In genomic region chr13:45196622-45197021, GRCh38 we compare ENCODE assay signal across 13 cellular contexts. TPM values are rescaled to one million over a fixed set of nuclear protein-coding genes. Genes with fewer than 3 reads are reported as not detected.
DNase-seq lines count a peak whose midpoint lies in the region; ATAC-seq and TF ChIP-seq lines count a peak whose summit lies in the region.
"Had no signal": no experiment of that assay in that cellular context is flagged by ENCODE, and none has a peak within 500 bp of the region (broad histone marks: within the 10 kb centered on the region; RNA-seq: fewer than 3 reads in every experiment).

No MANE protein-coding gene starts in this region.

- H3K9me3 Mint-ChIP-seq in activated naive CD8-positive, alpha-beta T cell treated with anti-CD3 and anti-CD28 coated beads, Interleukin-2, amount 50 U/mL, for 24 hours: no peaks in the 10 kb centered on the region
- H3K9me3 Mint-ChIP-seq in activated naive CD8-positive, alpha-beta T cell treated with anti-CD3 and anti-CD28 coated beads for 36 hours: no peaks in the 10 kb centered on the region

- no peak overlapping the region for H3K9ac ChIP-seq in smooth muscle cell (ENCODE audit: low read depth)
- no peak overlapping the region for H3K9ac ChIP-seq in mesendoderm (ENCODE audit: low read length)

- H3K4me3 Mint-ChIP-seq in activated naive CD8-positive, alpha-beta T cell treated with anti-CD3 and anti-CD28 coated beads, Interleukin-2, amount 50 U/mL, for 24 hours: no peak overlapping the region
- H3K4me3 Mint-ChIP-seq in activated naive CD8-positive, alpha-beta T cell treated with anti-CD3 and anti-CD28 coated beads for 36 hours: no peak overlapping the region

- no peak overlapping the region for H2BK15ac ChIP-seq in mesendoderm (replicated peaks; ENCODE audit: low read depth)

- H3F3A ChIP-seq in smooth muscle cell (ENCODE audit: low read depth): peaks cover 3% of the 10 kb centered on the region

- H2BK120ac ChIP-seq in mesendoderm (ENCODE audit: low read depth, low read length): no peak overlapping the region

- no peak overlapping the region for H3K18ac ChIP-seq in mesendoderm (ENCODE audit: low read length)

- ATAC-seq in activated naive CD8-positive, alpha-beta T cell treated with anti-CD3 and anti-CD28 coated beads, Interleukin-2, amount 50 U/mL, for 24 hours: peak; percentile 54
- no peak for ATAC-seq in HG02759 (IDR thresholded peaks at IDR 0.05; ENCODE audit: unreplicated experiment)
- ATAC-seq: A549 had no signal

- H2BK5ac ChIP-seq in mesendoderm (ENCODE audit: low read length): no peak overlapping the region

- no peaks in the 10 kb centered on the region for H4K20me1 ChIP-seq in smooth muscle cell (ENCODE audit: low read depth)

- peaks cover 6% of the 10 kb centered on the region for H3K4me1 ChIP-seq in smooth muscle cell (ENCODE audit: low read depth)
- H3K4me1 ChIP-seq in mesendoderm (ENCODE audit: control insufficient read depth, low read depth, low read length): peaks cover 4% of the 10 kb centered on the region

- H3K27ac Mint-ChIP-seq in activated naive CD8-positive, alpha-beta T cell treated with anti-CD3 and anti-CD28 coated beads, Interleukin-2, amount 50 U/mL, for 24 hours: no peak overlapping the region
- H3K27ac Mint-ChIP-seq in activated naive CD8-positive, alpha-beta T cell treated with anti-CD3 and anti-CD28 coated beads for 36 hours: no peak overlapping the region

- peaks cover 14% of the 10 kb centered on the region for H3K36me3 Mint-ChIP-seq in activated naive CD8-positive, alpha-beta T cell treated with anti-CD3 and anti-CD28 coated beads, Interleukin-2, amount 50 U/mL, for 24 hours (ENCODE audit: low read depth)
- H3K36me3 Mint-ChIP-seq in activated naive CD8-positive, alpha-beta T cell treated with anti-CD3 and anti-CD28 coated beads for 36 hours: peaks cover 17% of the 10 kb centered on the region

- H3K56ac ChIP-seq in mesendoderm (ENCODE audit: low read length): no peak overlapping the region

- peaks cover 16% of the 10 kb centered on the region for H3K4me1 Mint-ChIP-seq in activated naive CD8-positive, alpha-beta T cell treated with anti-CD3 and anti-CD28 coated beads, Interleukin-2, amount 50 U/mL, for 24 hours
- peaks cover 13% of the 10 kb centered on the region for H3K4me1 Mint-ChIP-seq in activated naive CD8-positive, alpha-beta T cell treated with anti-CD3 and anti-CD28 coated beads for 36 hours

- H3K23ac ChIP-seq in mesendoderm (ENCODE audit: low read length): no peak overlapping the region

- H4K8ac ChIP-seq in mesendoderm (ENCODE audit: low read depth, low read length): no peak overlapping the region

- 77% methylated on average over 1 of the region's 1 CpG for WGBS in smooth muscle cell (ENCODE audit: low lambda C conversion rate)
- WGBS in mesendoderm (ENCODE audit: extremely low coverage, insufficient coverage, low lambda C conversion rate): no CpG with 5 or more reads among the region's 1 CpG

- H3K79me2 ChIP-seq in smooth muscle cell (ENCODE audit: low read depth) (no peaks in the 10 kb centered on the region), mesendoderm (ENCODE audit: control insufficient read depth, insufficient read depth, low read length) (no peaks in the 10 kb centered on the region)

- no peaks in the 10 kb centered on the region for H3K9me3 ChIP-seq in smooth muscle cell (replicated peaks; ENCODE audit: low read depth)
- H3K9me3 ChIP-seq: A549 had no signal

- no peak overlapping the region for H2AK5ac ChIP-seq in mesendoderm (ENCODE audit: low read length)

- no peak overlapping the region for H3K4me2 ChIP-seq in smooth muscle cell
- H3K4me2 ChIP-seq in mesendoderm (ENCODE audit: low read length): no peak overlapping the region
- H3K4me2 ChIP-seq: A549 had no signal

- in situ Hi-C loops in GM13977 (cut with MboI; ENCODE audit: low pct_unique_long_range_greater_than_20kb, low sequenced_read_pairs, unreplicated experiment): no loop called here

- H3K27ac ChIP-seq in epithelial cell of prostate (peak overlapping the region; percentile 67), smooth muscle cell (ENCODE audit: low read depth) (peak overlapping the region; percentile 63), mesendoderm (ENCODE audit: low read depth, low read length) (no peak overlapping the region)
- H3K27ac ChIP-seq: A549, VCaP had no signal

- H3K27me3 ChIP-seq in smooth muscle cell (ENCODE audit: low read depth) (no peaks in the 10 kb centered on the region), mesendoderm (ENCODE audit: insufficient read depth, low read length, poor library complexity) (no peaks in the 10 kb centered on the region)

- no peak overlapping the region for H4K5ac ChIP-seq in mesendoderm (ENCODE audit: low read length)

- H3K4ac ChIP-seq in mesendoderm (ENCODE audit: low read depth, low read length): no peak overlapping the region

- no peak overlapping the region for H2AFZ ChIP-seq in smooth muscle cell (ENCODE audit: low read depth)

- H3K4me3 ChIP-seq in smooth muscle cell (no peak overlapping the region), mesendoderm (ENCODE audit: low read length) (no peak overlapping the region)
- H3K4me3 ChIP-seq: A549 had no signal

- no peaks in the 10 kb centered on the region for H3K27me3 Mint-ChIP-seq in activated naive CD8-positive, alpha-beta T cell treated with anti-CD3 and anti-CD28 coated beads, Interleukin-2, amount 50 U/mL, for 24 hours
- no peaks in the 10 kb centered on the region for H3K27me3 Mint-ChIP-seq in activated naive CD8-positive, alpha-beta T cell treated with anti-CD3 and anti-CD28 coated beads for 36 hours

- H3K36me3 ChIP-seq in smooth muscle cell (ENCODE audit: low read depth) (no peaks in the 10 kb centered on the region), mesendoderm (ENCODE audit: control insufficient read depth, insufficient read depth, low read length) (no peaks in the 10 kb centered on the region)

- DNase-seq in activated naive CD8-positive, alpha-beta T cell treated with anti-CD3 and anti-CD28 coated beads, Interleukin-2, amount 50 U/mL, for 24 hours: no peak
- DNase-seq in activated naive CD8-positive, alpha-beta T cell treated with anti-CD3 and anti-CD28 coated beads for 36 hours: no peak
- DNase-seq in M059J (ENCODE audit: low read depth) (peak; percentile 88), epithelial cell of prostate (ENCODE audit: low read depth, low spot score) (peak; percentile 70), smooth muscle cell (lab: John Stamatoyannopoulos, UW; ENCODE audit: unreplicated experiment) (no peak), mesendoderm (no peak), GM13977 (ENCODE audit: low spot score) (no peak)
- DNase-seq: activated gamma-delta T cell treated with Interleukin-2 at 50 U/mL for 16 hours; stimulated activated CD4-positive, alpha-beta T cell treated with anti-CD3 and anti-CD28 coated beads, Interleukin-2, amount 100 ng/mL, for 24 hours had no signal

- peaks cover 2% of the 10 kb centered on the region for H3K79me1 ChIP-seq in mesendoderm (ENCODE audit: low read length)

- no peak for TF ChIP-seq CTCF in smooth muscle cell (IDR thresholded peaks at IDR 0.05; ENCODE audit: borderline replicate concordance, insufficient read depth, poor library complexity, severe bottlenecking)
- no peak for TF ChIP-seq CTCF in GM13977 (IDR thresholded peaks at IDR 0.05; ENCODE audit: extremely low read depth, insufficient read depth, missing control alignments)

RNA-seq across cellular contexts. Expression of gene KCTD4, which starts 4.2 kb away (rescaled TPM):
- not detected for total RNA-seq in activated naive CD8-positive, alpha-beta T cell treated with anti-CD3 and anti-CD28 coated beads for 36 hours
- 0.05 and 0.22 TPM in 2 replicates for total RNA-seq in M059J (2014; rRNA removed; shearing (Covaris generic))
- total RNA-seq in smooth muscle cell: not detected in 2 replicates
- polyA plus RNA-seq in smooth muscle cell: 0.46 TPM in 1 of 2 replicates, not detected in the other
- polyA plus RNA-seq in mesendoderm (2013, experiment 1 of 2): 0.03 TPM
- 0.04 TPM for polyA plus RNA-seq in mesendoderm (2013, experiment 2 of 2)
- total RNA-seq: subcutaneous adipose tissue had no signal
- polyA plus RNA-seq: A549 had no signal

Comparison
In these comparisons a context has a peak if more than half of its experiments do, and no peak if none do; other contexts are left out.
1. DNase-seq: peak in M059J (single experiment) and epithelial cell of prostate (single experiment); none in activated naive CD8-positive, alpha-beta T cell treated with anti-CD3 and anti-CD28 coated beads, Interleukin-2, amount 50 U/mL, for 24 hours (single experiment), activated naive CD8-positive, alpha-beta T cell treated with anti-CD3 and anti-CD28 coated beads for 36 hours (single experiment), smooth muscle cell (single experiment), mesendoderm (single experiment) and GM13977 (single experiment).